1 cellular context compared by ENCODE assay signal in genomic region chr13:51158365-51158764, GRCh38.
TF ChIP-seq lines count a peak whose summit lies in the region.

No MANE protein-coding gene starts in this region.

TF ChIP-seq in HepG2, 621 proteins besides CTCF, POLR2A, EP300 and RAD21:
- TF ChIP-seq, protein P1, sequence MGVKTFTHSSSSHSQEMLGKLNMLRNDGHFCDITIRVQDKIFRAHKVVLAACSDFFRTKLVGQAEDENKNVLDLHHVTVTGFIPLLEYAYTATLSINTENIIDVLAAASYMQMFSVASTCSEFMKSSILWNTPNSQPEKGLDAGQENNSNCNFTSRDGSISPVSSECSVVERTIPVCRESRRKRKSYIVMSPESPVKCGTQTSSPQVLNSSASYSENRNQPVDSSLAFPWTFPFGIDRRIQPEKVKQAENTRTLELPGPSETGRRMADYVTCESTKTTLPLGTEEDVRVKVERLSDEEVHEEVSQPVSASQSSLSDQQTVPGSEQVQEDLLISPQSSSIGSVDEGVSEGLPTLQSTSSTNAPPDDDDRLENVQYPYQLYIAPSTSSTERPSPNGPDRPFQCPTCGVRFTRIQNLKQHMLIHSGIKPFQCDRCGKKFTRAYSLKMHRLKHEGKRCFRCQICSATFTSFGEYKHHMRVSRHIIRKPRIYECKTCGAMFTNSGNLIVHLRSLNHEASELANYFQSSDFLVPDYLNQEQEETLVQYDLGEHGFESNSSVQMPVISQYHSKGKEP (CRISPR knock-in tag; IDR thresholded peaks at IDR 0.05) = no peak
- TF ChIP-seq KAT2B (IDR thresholded peaks at IDR 0.05; ENCODE audit: borderline replicate concordance, low read depth, low read length) (no peak), SIN3B (IDR thresholded peaks at IDR 0.05; ENCODE audit: low read length) (no peak), ZMYM3 (CRISPR knock-in tag; IDR thresholded peaks at IDR 0.05) (no peak), RNF219 (CRISPR knock-in tag; IDR thresholded peaks at IDR 0.05) (no peak), TP53 (CRISPR knock-in tag; conservative IDR thresholded peaks at IDR 0.05) (no peak), GPN1 (CRISPR knock-in tag; IDR thresholded peaks at IDR 0.05; ENCODE audit: borderline replicate concordance) (no peak), ZFP37 (CRISPR knock-in tag; IDR thresholded peaks at IDR 0.05; ENCODE audit: borderline replicate concordance) (no peak), NONO (IDR thresholded peaks at IDR 0.05) (no peak), NONO (CRISPR knock-in tag; conservative IDR thresholded peaks at IDR 0.05) (no peak), HOXA3 (CRISPR knock-in tag; IDR thresholded peaks at IDR 0.05) (no peak), NCOA1 (CRISPR knock-in tag; IDR thresholded peaks at IDR 0.05) (no peak)
TF ChIP-seq in HepG2: peak in this region for 0.
